Comparison of ENCODE assay signal across 1 cellular context in genomic region chr11:76706667-76707066, GRCh38.
TF ChIP-seq lines count a peak whose summit lies in the region.

No MANE protein-coding gene starts in this region.

TF ChIP-seq in IMR-90, 13 proteins besides CTCF, POLR2A, EP300 and RAD21 (continued from another document):
- TF ChIP-seq MXI1 (IDR thresholded peaks at IDR 0.05; ENCODE audit: borderline replicate concordance, low read depth, low read length), result no peak
- TF ChIP-seq RCOR1 (IDR thresholded peaks at IDR 0.05; ENCODE audit: insufficient replicate concordance, low read length), result no peak
- no peak for TF ChIP-seq MAZ (IDR thresholded peaks at IDR 0.05; ENCODE audit: borderline replicate concordance, low read depth, low read length)
- TF ChIP-seq USF2 (IDR thresholded peaks at IDR 0.05; ENCODE audit: low read depth, low read length), result no peak
- TF ChIP-seq RFX5 (IDR thresholded peaks at IDR 0.05; ENCODE audit: low read depth, low read length), result no peak
- TF ChIP-seq BHLHE40 (IDR thresholded peaks at IDR 0.05; ENCODE audit: low read depth, low read length), result no peak
- no peak for TF ChIP-seq SMC3 (IDR thresholded peaks at IDR 0.05; ENCODE audit: low read depth, low read length)
- TF ChIP-seq NFE2L2 (IDR thresholded peaks at IDR 0.05; ENCODE audit: low read depth, low read length), result no peak
- TF ChIP-seq MAFK (IDR thresholded peaks at IDR 0.05; ENCODE audit: low read depth, low read length), result no peak
- TF ChIP-seq CEBPB (IDR thresholded peaks at IDR 0.05; ENCODE audit: low read depth, low read length), result no peak
- no peak for TF ChIP-seq FOS (IDR thresholded peaks at IDR 0.05; ENCODE audit: low read depth, low read length)
- TF ChIP-seq CHD1 (IDR thresholded peaks at IDR 0.05; ENCODE audit: low read depth, low read length), result no peak
TF ChIP-seq in IMR-90: peak in this region for 0.
